Comparison of ENCODE assay signal across 26 cellular contexts in genomic region chr1:106768501-106768900, GRCh38.
DNase-seq lines count a peak whose midpoint lies in the region; ATAC-seq, FAIRE-seq and TF ChIP-seq lines count a peak whose summit lies in the region.
"Had no signal": no experiment of that assay in that cellular context is flagged by ENCODE, and none has a peak within 500 bp of the region (broad histone marks: within the 10 kb centered on the region; RNA-seq: fewer than 3 reads in every experiment).

No MANE protein-coding gene starts in this region.

- intact Hi-C loops in spleen (cut with DNase I; ENCODE audit: low total_unique reads) = no loop called here

- H3K36me3 ChIP-seq in fibroblast of lung (ENCODE audit: control insufficient read depth, insufficient read depth, low read length) = no peaks in the 10 kb centered on the region
- no peaks in the 10 kb centered on the region for H3K36me3 ChIP-seq in osteoblast (ENCODE audit: insufficient read depth, low read length)
- H3K36me3 ChIP-seq in spleen = no peaks in the 10 kb centered on the region
- H3K36me3 ChIP-seq: adrenal gland, prostate gland, thyroid gland had no signal

- peak; percentile 43 for FAIRE-seq in H54 (lab: Jason Lieb, UNC)
- FAIRE-seq: colon, HTR-8/SVneo had no signal

- DNase-seq in H54 (ENCODE audit: insufficient read length, low spot score) (no peak), amniotic epithelial cell (ENCODE audit: low read depth) (peak; percentile 0), fibroblast of lung (ENCODE audit: low read depth in 2 of 2) (peak; percentile 48 to 52), osteoblast (ENCODE audit: insufficient read length, low spot score, missing footprints) (no peak), spleen (no peak), COR-L47 (lab: John Stamatoyannopoulos, UW) (no peak)
- DNase-seq in activated T-cell treated with anti-CD3 and anti-CD28 coated beads, Interleukin-2, amount 50 U/mL, for 1 hour = no peak
- DNase-seq: activated CD4-positive, alpha-beta T cell treated with anti-CD3 and anti-CD28 coated beads, Interleukin-2, amount 50 U/mL, for 1 hour; activated CD8-positive, alpha-beta memory T cell treated with anti-CD3 and anti-CD28 coated beads, Interleukin-2, amount 50 U/mL, for 48 hours; activated gamma-delta T cell; adrenal gland; Caco-2; EL; endodermal cell; H7; left colon; NCI-H1417 treated with DMSO at 0.1 percent for 48 hours; NCI-H526; nephron progenitor cell; SHP77; thyroid gland had no signal

- H4K20me1 ChIP-seq in fibroblast of lung (ENCODE audit: control insufficient read depth, extremely low read depth, insufficient read depth, low read length) (no peaks in the 10 kb centered on the region), osteoblast (ENCODE audit: insufficient read depth, low read length) (no peaks in the 10 kb centered on the region)

- H3K27me3 ChIP-seq in fibroblast of lung (ENCODE audit: control insufficient read depth, insufficient read depth, low read length) (no peaks in the 10 kb centered on the region), osteoblast (ENCODE audit: insufficient read depth, low read length) (no peaks in the 10 kb centered on the region), spleen (replicated peaks in 1 of 7) (no peaks in the 10 kb centered on the region)
- H3K27me3 ChIP-seq: adrenal gland, thyroid gland had no signal

- TF ChIP-seq POLR2A in H54 (IDR thresholded peaks at IDR 0.05; ENCODE audit: low read depth, low read length) (no peak), spleen (IDR thresholded peaks at IDR 0.05) (no peak)

- 60 to 85% (median 65%) methylated on average over 2 of the region's 2 CpGs for WGBS in spleen, 5 donors

- H3K4me2 ChIP-seq in fibroblast of lung (ENCODE audit: extremely low read depth, insufficient read depth, low read length) (no peak overlapping the region), osteoblast (ENCODE audit: insufficient read depth, low read length) (peak overlapping the region; percentile 42)

- H3K4me3 ChIP-seq in fibroblast of lung (replicated peaks in 1 of 4; ENCODE audit: control extremely low read depth in 1 of 4, insufficient read depth in 1 of 4, low read depth in 3 of 4, low read length in 4 of 4) (no peak overlapping the region), osteoblast (ENCODE audit: insufficient read depth, low read length) (no peak overlapping the region), spleen (no peak overlapping the region)
- H3K4me3 ChIP-seq: adrenal gland, prostate gland, thyroid gland had no signal

- H3K27ac ChIP-seq in fibroblast of lung (ENCODE audit: insufficient read depth, low read length) (no peak overlapping the region), osteoblast (ENCODE audit: low read depth, low read length) (peak overlapping the region; percentile 65), spleen (no peak overlapping the region)
- H3K27ac ChIP-seq: adrenal gland, prostate gland, thyroid gland had no signal

- TF ChIP-seq CTCF in fibroblast of lung (conservative IDR thresholded peaks at IDR 0.05 in 1 of 2, IDR thresholded peaks at IDR 0.05 in 1 of 2; ENCODE audit: low read depth in 1 of 2, low read length in 2 of 2) (no peak), osteoblast (IDR thresholded peaks at IDR 0.05; ENCODE audit: extremely low read depth, low read depth, low read length) (no peak), spleen (IDR thresholded peaks at IDR 0.05 in 8 of 11, conservative IDR thresholded peaks at IDR 0.05 in 3 of 11) (no peak)

- ATAC-seq in GM21529 (IDR thresholded peaks at IDR 0.05; ENCODE audit: unreplicated experiment) = no peak
- ATAC-seq: left colon; stimulated activated effector memory CD8-positive, alpha-beta T cell treated with anti-CD3 and anti-CD28 coated beads, Interleukin-12 subunit alpha, Interleukin-12 subunit beta, amount 100 ng/mL, for 72 hours had no signal

- H3K9ac ChIP-seq in fibroblast of lung (ENCODE audit: insufficient read depth, low read length) = no peak overlapping the region

- no peaks in the 10 kb centered on the region for H3K79me2 ChIP-seq in fibroblast of lung (ENCODE audit: control insufficient read depth, insufficient read depth, low read length)
- no peaks in the 10 kb centered on the region for H3K79me2 ChIP-seq in osteoblast (ENCODE audit: insufficient read depth, low read length)

- no peaks in the 10 kb centered on the region for H3K9me3 ChIP-seq in fibroblast of lung (ENCODE audit: control insufficient read depth, insufficient read depth, low read depth, low read length)
- H3K9me3 ChIP-seq in osteoblast (ENCODE audit: low read depth, low read length) = no peaks in the 10 kb centered on the region
- peaks cover 0 to 9% (median 7%) of the 10 kb centered on the region in 8 donors for H3K9me3 ChIP-seq in spleen
- H3K9me3 ChIP-seq: adrenal gland, Caco-2, prostate gland, thyroid gland had no signal

- H3K4me1 ChIP-seq in fibroblast of lung (ENCODE audit: control insufficient read depth, extremely low read depth, insufficient read depth, low read length) = no peaks in the 10 kb centered on the region
- H3K4me1 ChIP-seq in osteoblast (ENCODE audit: insufficient read depth, low read length) = peaks cover 5% of the 10 kb centered on the region
- H3K4me1 ChIP-seq in spleen = no peaks in the 10 kb centered on the region
- H3K4me1 ChIP-seq: adrenal gland, Caco-2, prostate gland, thyroid gland had no signal

- H2AFZ ChIP-seq in fibroblast of lung (ENCODE audit: low read length) (no peak overlapping the region), osteoblast (ENCODE audit: low read length) (no peak overlapping the region)

Comparison
In these comparisons a context has a peak if more than half of its experiments do, and no peak if none do; other contexts are left out.
1. DNase-seq: peak in amniotic epithelial cell (single experiment) and fibroblast of lung (2 of 2); none in H54 (single experiment), osteoblast (single experiment), activated T-cell treated with anti-CD3 and anti-CD28 coated beads, Interleukin-2, amount 50 U/mL, for 1 hour (single experiment), spleen (single experiment) and COR-L47 (single experiment).